1 cellular context compared by ENCODE assay signal in genomic region chr12:106118-106561, GRCh38.
TF ChIP-seq lines count a peak whose summit lies in the region.

No MANE protein-coding gene starts in this region.

TF ChIP-seq in K562, 482 proteins besides CTCF, POLR2A, EP300 and RAD21 (continued from another document and continues in another):
- TF ChIP-seq ATF4 (CRISPR knock-in tag; IDR thresholded peaks at IDR 0.05) (no peak), CBX2 (IDR thresholded peaks at IDR 0.05; ENCODE audit: insufficient read depth, low read length, poor library complexity, severe bottlenecking) (no peak), U2AF2 (optimal IDR thresholded peaks at IDR 0.05; ENCODE audit: low read depth, low read length) (no peak), ZBTB7A (IDR thresholded peaks at IDR 0.05; ENCODE audit: borderline replicate concordance, control insufficient read depth, low read depth, low read length) (no peak), SMARCB1 (IDR thresholded peaks at IDR 0.05; ENCODE audit: insufficient read length, low read depth) (no peak), TFAP4 (CRISPR knock-in tag; IDR thresholded peaks at IDR 0.05; ENCODE audit: borderline replicate concordance) (peak; percentile 46; the same call in 1 of the 2 replicates), KDM1A (IDR thresholded peaks at IDR 0.05) (peak; percentile 51 to 67; a peak in 2 of 4 replicates), ZBTB17 (CRISPR knock-in tag; IDR thresholded peaks at IDR 0.05) (no peak), ZNF507 (tag; conservative IDR thresholded peaks at IDR 0.05) (no peak), PHF20 (IDR thresholded peaks at IDR 0.05; ENCODE audit: partially characterized antibody) (no peak), ZNF592 (IDR thresholded peaks at IDR 0.05) (no peak), TAF1 (IDR thresholded peaks at IDR 0.05; ENCODE audit: control insufficient read depth, extremely low read depth, insufficient read depth, low read length, severe bottlenecking) (no peak), RAD51 (IDR thresholded peaks at IDR 0.05; ENCODE audit: borderline replicate concordance, low read depth) (no peak), SRSF1 (IDR thresholded peaks at IDR 0.05; ENCODE audit: low read depth, low read length) (no peak), IRF1 (CRISPR knock-in tag; IDR thresholded peaks at IDR 0.05; ENCODE audit: borderline replicate concordance) (no peak), RCOR1 (IDR thresholded peaks at IDR 0.05; ENCODE audit: borderline replicate concordance in 1 of 2, low read depth in 2 of 2, low read length in 2 of 2) (0 out of 4 replicates have a peak, but pooled peaks of 1 of the 2 experiments have one; percentile 30), CBFA2T3 (IDR thresholded peaks at IDR 0.05) (no peak), TCF7L2 (IDR thresholded peaks at IDR 0.05; ENCODE audit: low read depth, low read length) (no peak), ZFP36 (IDR thresholded peaks at IDR 0.05; ENCODE audit: low read depth, low read length, partially characterized antibody) (no peak), MAZ (CRISPR knock-in tag; conservative IDR thresholded peaks at IDR 0.05 in 1 of 2, IDR thresholded peaks at IDR 0.05 in 1 of 2) (no peak), ZNF609 (CRISPR knock-in tag; IDR thresholded peaks at IDR 0.05; ENCODE audit: borderline replicate concordance) (no peak)
- TF ChIP-seq, protein P1, sequence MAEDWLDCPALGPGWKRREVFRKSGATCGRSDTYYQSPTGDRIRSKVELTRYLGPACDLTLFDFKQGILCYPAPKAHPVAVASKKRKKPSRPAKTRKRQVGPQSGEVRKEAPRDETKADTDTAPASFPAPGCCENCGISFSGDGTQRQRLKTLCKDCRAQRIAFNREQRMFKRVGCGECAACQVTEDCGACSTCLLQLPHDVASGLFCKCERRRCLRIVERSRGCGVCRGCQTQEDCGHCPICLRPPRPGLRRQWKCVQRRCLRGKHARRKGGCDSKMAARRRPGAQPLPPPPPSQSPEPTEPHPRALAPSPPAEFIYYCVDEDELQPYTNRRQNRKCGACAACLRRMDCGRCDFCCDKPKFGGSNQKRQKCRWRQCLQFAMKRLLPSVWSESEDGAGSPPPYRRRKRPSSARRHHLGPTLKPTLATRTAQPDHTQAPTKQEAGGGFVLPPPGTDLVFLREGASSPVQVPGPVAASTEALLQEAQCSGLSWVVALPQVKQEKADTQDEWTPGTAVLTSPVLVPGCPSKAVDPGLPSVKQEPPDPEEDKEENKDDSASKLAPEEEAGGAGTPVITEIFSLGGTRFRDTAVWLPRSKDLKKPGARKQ (CRISPR knock-in tag; IDR thresholded peaks at IDR 0.05): no peak
- TF ChIP-seq, protein P2, sequence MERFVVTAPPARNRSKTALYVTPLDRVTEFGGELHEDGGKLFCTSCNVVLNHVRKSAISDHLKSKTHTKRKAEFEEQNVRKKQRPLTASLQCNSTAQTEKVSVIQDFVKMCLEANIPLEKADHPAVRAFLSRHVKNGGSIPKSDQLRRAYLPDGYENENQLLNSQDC (CRISPR knock-in tag; IDR thresholded peaks at IDR 0.05): no peak
- TF ChIP-seq, protein P3, sequence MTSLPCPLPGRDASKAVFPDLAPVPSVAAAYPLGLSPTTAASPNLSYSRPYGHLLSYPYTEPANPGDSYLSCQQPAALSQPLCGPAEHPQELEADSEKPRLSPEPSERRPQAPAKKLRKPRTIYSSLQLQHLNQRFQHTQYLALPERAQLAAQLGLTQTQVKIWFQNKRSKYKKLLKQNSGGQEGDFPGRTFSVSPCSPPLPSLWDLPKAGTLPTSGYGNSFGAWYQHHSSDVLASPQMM (CRISPR knock-in tag; IDR thresholded peaks at IDR 0.05): no peak
- TF ChIP-seq, protein P4, sequence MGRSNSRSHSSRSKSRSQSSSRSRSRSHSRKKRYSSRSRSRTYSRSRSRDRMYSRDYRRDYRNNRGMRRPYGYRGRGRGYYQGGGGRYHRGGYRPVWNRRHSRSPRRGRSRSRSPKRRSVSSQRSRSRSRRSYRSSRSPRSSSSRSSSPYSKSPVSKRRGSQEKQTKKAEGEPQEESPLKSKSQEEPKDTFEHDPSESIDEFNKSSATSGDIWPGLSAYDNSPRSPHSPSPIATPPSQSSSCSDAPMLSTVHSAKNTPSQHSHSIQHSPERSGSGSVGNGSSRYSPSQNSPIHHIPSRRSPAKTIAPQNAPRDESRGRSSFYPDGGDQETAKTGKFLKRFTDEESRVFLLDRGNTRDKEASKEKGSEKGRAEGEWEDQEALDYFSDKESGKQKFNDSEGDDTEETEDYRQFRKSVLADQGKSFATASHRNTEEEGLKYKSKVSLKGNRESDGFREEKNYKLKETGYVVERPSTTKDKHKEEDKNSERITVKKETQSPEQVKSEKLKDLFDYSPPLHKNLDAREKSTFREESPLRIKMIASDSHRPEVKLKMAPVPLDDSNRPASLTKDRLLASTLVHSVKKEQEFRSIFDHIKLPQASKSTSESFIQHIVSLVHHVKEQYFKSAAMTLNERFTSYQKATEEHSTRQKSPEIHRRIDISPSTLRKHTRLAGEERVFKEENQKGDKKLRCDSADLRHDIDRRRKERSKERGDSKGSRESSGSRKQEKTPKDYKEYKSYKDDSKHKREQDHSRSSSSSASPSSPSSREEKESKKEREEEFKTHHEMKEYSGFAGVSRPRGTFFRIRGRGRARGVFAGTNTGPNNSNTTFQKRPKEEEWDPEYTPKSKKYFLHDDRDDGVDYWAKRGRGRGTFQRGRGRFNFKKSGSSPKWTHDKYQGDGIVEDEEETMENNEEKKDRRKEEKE (IDR thresholded peaks at IDR 0.05; ENCODE audit: borderline replicate concordance in 1 of 2, control insufficient read depth in 1 of 2, low read depth in 2 of 2, low read length in 1 of 2): no peak
